In the genomic region with DNA sequence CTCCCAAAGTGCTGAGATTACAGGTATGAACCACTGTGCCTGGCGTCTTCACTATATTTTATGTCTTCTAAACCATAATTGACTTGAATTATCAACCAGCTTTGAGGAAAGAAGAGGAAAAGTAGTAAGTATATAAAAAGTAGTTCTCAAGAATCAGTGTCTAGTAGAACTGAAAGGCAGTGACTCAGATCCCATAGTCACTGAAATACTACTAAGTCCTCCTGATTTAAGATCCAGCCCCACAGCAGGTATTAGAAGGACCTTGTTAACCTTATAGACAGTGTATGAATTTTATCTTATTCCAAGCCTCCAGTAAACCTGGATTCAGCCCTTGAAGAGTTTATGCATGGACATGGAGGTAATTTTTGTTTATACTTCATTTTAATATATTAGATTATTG, we compare ENCODE assay signal across 1 cellular context.
TF ChIP-seq lines count a peak whose summit lies in the region.

No MANE protein-coding gene starts in this region.

TF ChIP-seq in A549, 52 proteins besides CTCF, POLR2A, EP300 and RAD21 (continued from another document):
- TF ChIP-seq GATA3 (IDR thresholded peaks at IDR 0.05; ENCODE audit: borderline replicate concordance), result no peak
- TF ChIP-seq CBX8 (IDR thresholded peaks at IDR 0.05), result no peak
- TF ChIP-seq CEBPB (IDR thresholded peaks at IDR 0.05), result no peak
- no peak for TF ChIP-seq BHLHE40 (IDR thresholded peaks at IDR 0.05; ENCODE audit: low read depth, low read length)
- TF ChIP-seq CBX2 (IDR thresholded peaks at IDR 0.05; ENCODE audit: borderline replicate concordance, low read depth), result no peak
- no peak for TF ChIP-seq JUNB (IDR thresholded peaks at IDR 0.05)
- TF ChIP-seq, protein P1, sequence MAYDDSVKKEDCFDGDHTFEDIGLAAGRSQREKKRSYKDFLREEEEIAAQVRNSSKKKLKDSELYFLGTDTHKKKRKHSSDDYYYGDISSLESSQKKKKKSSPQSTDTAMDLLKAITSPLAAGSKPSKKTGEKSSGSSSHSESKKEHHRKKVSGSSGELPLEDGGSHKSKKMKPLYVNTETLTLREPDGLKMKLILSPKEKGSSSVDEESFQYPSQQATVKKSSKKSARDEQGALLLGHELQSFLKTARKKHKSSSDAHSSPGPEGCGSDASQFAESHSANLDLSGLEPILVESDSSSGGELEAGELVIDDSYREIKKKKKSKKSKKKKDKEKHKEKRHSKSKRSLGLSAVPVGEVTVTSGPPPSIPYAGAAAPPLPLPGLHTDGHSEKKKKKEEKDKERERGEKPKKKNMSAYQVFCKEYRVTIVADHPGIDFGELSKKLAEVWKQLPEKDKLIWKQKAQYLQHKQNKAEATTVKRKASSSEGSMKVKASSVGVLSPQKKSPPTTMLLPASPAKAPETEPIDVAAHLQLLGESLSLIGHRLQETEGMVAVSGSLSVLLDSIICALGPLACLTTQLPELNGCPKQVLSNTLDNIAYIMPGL (CRISPR knock-in tag; IDR thresholded peaks at IDR 0.05; ENCODE audit: borderline replicate concordance), result no peak
- TF ChIP-seq HOXB13 (CRISPR knock-in tag; IDR thresholded peaks at IDR 0.05; ENCODE audit: low read depth), result no peak
- TF ChIP-seq, protein P2, sequence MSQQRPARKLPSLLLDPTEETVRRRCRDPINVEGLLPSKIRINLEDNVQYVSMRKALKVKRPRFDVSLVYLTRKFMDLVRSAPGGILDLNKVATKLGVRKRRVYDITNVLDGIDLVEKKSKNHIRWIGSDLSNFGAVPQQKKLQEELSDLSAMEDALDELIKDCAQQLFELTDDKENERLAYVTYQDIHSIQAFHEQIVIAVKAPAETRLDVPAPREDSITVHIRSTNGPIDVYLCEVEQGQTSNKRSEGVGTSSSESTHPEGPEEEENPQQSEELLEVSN (IDR thresholded peaks at IDR 0.05; ENCODE audit: borderline replicate concordance, low read depth), result no peak
- TF ChIP-seq RARB (CRISPR knock-in tag; IDR thresholded peaks at IDR 0.05), result no peak
- TF ChIP-seq ZSCAN20 (CRISPR knock-in tag; IDR thresholded peaks at IDR 0.05), result no peak
- TF ChIP-seq KDM1A (IDR thresholded peaks at IDR 0.05; ENCODE audit: low read depth), result no peak
